Comparison of ENCODE assay signal across 20 cellular contexts in the genomic region with DNA sequence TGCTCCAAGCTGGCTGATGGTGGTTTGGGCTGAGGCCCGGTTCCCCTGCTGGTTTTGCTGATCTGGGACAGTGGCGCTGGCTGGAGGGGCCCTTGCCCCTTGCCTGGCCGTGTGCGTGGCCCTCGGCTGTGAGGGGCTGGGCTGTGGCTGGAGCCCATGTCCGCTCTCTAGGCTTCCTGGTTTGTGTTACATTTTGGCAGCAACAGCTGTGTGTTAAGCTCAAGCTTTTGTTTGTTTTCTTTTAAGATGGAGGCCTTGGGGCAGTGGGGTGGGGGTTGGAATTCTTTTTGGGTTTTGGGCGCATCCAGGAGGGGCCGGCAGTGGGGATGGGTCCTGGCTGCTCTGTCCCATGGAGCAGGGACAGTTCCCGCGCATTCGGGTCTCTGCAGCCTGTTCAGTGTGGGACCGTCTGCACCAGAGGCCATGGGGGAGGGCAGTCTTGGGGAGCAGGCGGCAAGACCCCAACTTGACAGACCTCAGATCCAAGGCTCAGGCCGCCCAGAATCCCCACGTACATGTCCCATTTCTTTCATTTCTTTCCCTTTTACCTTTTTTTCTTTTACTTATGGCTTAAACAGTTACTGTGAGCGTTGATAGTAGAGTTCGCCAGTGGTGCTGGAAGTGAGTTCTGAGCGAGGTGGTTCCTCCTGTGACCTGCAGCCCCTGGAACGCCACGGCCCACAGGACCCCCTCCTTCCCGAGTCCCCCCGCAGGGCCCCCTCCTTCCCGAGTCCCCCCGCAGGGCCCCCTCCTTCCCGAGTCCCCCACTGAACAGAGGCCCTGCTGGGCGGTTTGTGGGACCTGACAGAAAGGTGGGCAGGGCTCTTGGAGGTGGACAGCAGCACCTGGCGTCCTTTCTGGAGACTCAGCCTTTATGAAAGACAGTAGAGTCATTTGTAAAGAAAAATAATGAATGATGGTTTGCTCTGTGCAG.
DNase-seq lines count a peak whose midpoint lies in the region; ATAC-seq and TF ChIP-seq lines count a peak whose summit lies in the region.
"Had no signal": no experiment of that assay in that cellular context is flagged by ENCODE, and none has a peak within 500 bp of the region (broad histone marks: within the 10 kb centered on the region; RNA-seq: fewer than 3 reads in every experiment).

No MANE protein-coding gene starts in this region.

- ATAC-seq in GM23338 (peak; percentile 40), GM19463 (IDR thresholded peaks at IDR 0.05; ENCODE audit: unreplicated experiment) (no peak), GM21528 (IDR thresholded peaks at IDR 0.05; ENCODE audit: low FRiP score, unreplicated experiment) (no peak)
- ATAC-seq: HCT116 had no signal

- H3K4me3 Mint-ChIP-seq in CD4-positive, alpha-beta memory T cell = no peak overlapping the region
- H3K4me3 Mint-ChIP-seq in GM23338 = no peak overlapping the region
- H3K4me3 Mint-ChIP-seq: activated CD8-positive, alpha-beta T cell treated with anti-CD3 and anti-CD28 coated beads for 36 hours; dendritic cell treated with granulocyte-macrophage colony-stimulating factor and Interleukin-4, amounts not matched to agents 40 ng/mL and 50 ng/mL, for 4 days had no signal

- H3K9me3 Mint-ChIP-seq in CD4-positive, alpha-beta memory T cell = peaks cover 0 to 10% (median 3%) of the 10 kb centered on the region in 8 donors
- peaks cover 9% of the 10 kb centered on the region; the same call in 2 of the 3 replicates for H3K9me3 Mint-ChIP-seq in GM23338
- H3K9me3 Mint-ChIP-seq: dendritic cell treated with granulocyte-macrophage colony-stimulating factor and Interleukin-4, amounts not matched to agents 40 ng/mL and 50 ng/mL, for 4 days had no signal

- H3F3A ChIP-seq in GM23338 (replicated peaks; ENCODE audit: low read depth) = no peaks in the 10 kb centered on the region

- no peak overlapping the region for H3K23ac ChIP-seq in neuronal stem cell (ENCODE audit: low read depth, low read length, poor library complexity)

- no peak overlapping the region for H2BK5ac ChIP-seq in neuronal stem cell (ENCODE audit: low read length)

- no peak overlapping the region for H4K8ac ChIP-seq in neuronal stem cell (ENCODE audit: low read depth, low read length)

- H3K4me3 ChIP-seq in CD4-positive, alpha-beta memory T cell (ENCODE audit: low read length in 2 of 2) = no peak overlapping the region
- H3K4me3 ChIP-seq in GM23338 (no peak overlapping the region), neuronal stem cell (ENCODE audit: low read length in 2 of 2) (no peak overlapping the region)
- H3K4me3 ChIP-seq: BLaER1, MG63, mucosa of descending colon, PC-9, upper lobe of left lung had no signal

- H3K4me1 Mint-ChIP-seq in CD4-positive, alpha-beta memory T cell = peaks cover 19 to 44% (median 32%) of the 10 kb centered on the region in 4 donors
- peaks cover 6% of the 10 kb centered on the region; the same call in 2 of the 3 replicates for H3K4me1 Mint-ChIP-seq in GM23338

- no peak overlapping the region for H3K14ac ChIP-seq in neuronal stem cell (ENCODE audit: low read length)

- H3K27ac Mint-ChIP-seq in CD4-positive, alpha-beta memory T cell = peak overlapping the region in 4 of 7 donors; percentile 44 to 71 (median 60)
- H3K27ac Mint-ChIP-seq in GM23338 = no peak overlapping the region
- H3K27ac Mint-ChIP-seq: dendritic cell treated with granulocyte-macrophage colony-stimulating factor and Interleukin-4, amounts not matched to agents 40 ng/mL and 50 ng/mL, for 4 days had no signal

- peak overlapping the region; percentile 64 for H2AK5ac ChIP-seq in neuronal stem cell (ENCODE audit: low read depth, low read length)

- POLR2A ChIA-PET in CD4-positive, alpha-beta memory T cell (lab: Charles Lee; ENCODE audit: partially characterized antibody) = no interaction called here

- H3K4me1 ChIP-seq in CD4-positive, alpha-beta memory T cell (ENCODE audit: insufficient read depth, low read length) = peaks cover 32% of the 10 kb centered on the region
- H3K4me1 ChIP-seq in GM23338 (ENCODE audit: insufficient read depth) (no peaks in the 10 kb centered on the region), neuronal stem cell (ENCODE audit: control insufficient read depth in 2 of 2, insufficient read depth in 1 of 2, low read depth in 1 of 2, low read length in 2 of 2) (peaks cover 0 to 9% of the 10 kb centered on the region in 2 donors)

- peak overlapping the region; percentile 74 for H3K18ac ChIP-seq in neuronal stem cell (ENCODE audit: low read length)

- no peak for DNase-seq in CD4-positive, alpha-beta memory T cell
- DNase-seq in GM23338 (ENCODE audit: low spot score) (no peak), fibroblast of peridontal ligament (ENCODE audit: extremely low read depth) (peak; percentile 42), neuronal stem cell (ENCODE audit: low spot score) (no peak), GDM1 (lab: John Stamatoyannopoulos, UW) (no peak), amniotic stem cell (lab: John Stamatoyannopoulos, UW) (no peak)
- DNase-seq: MG63; NCI-H1930; NCI-H524 treated with DMSO at 0.1 percent for 48 hours; PC-9; stimulated activated naive CD4-positive, alpha-beta T cell; upper lobe of left lung had no signal

- no peaks in the 10 kb centered on the region for H3K9me2 ChIP-seq in GM23338 (ENCODE audit: insufficient read depth)

- H2AFZ ChIP-seq in GM23338 (no peak overlapping the region), neuronal stem cell (ENCODE audit: low read length) (no peak overlapping the region)
- H2AFZ ChIP-seq: PC-9 had no signal

- H3K9ac ChIP-seq in neuronal stem cell (ENCODE audit: low read depth, low read length, poor library complexity) = peak overlapping the region; percentile 63
- H3K9ac ChIP-seq: BLaER1 had no signal

- intact Hi-C loops in CD4-positive, alpha-beta memory T cell (cut with micrococcal nuclease) = no loop called here

- H3K4ac ChIP-seq in neuronal stem cell (ENCODE audit: low read length) = no peak overlapping the region

- no peak for TF ChIP-seq CTCF in GM23338 (conservative IDR thresholded peaks at IDR 0.05; ENCODE audit: low read depth in 2 of 2)

- no peaks in the 10 kb centered on the region for H3K27me3 ChIP-seq in CD4-positive, alpha-beta memory T cell (ENCODE audit: insufficient read depth, low read length)
- H3K27me3 ChIP-seq in GM23338 (ENCODE audit: insufficient read depth) (no peaks in the 10 kb centered on the region), neuronal stem cell (ENCODE audit: control insufficient read depth in 3 of 3, insufficient read depth in 3 of 3, low read depth in 1 of 3, low read length in 3 of 3) (no peaks in the 10 kb centered on the region)
- H3K27me3 ChIP-seq: BLaER1, MG63, upper lobe of left lung had no signal

- H3K9me3 ChIP-seq in CD4-positive, alpha-beta memory T cell (ENCODE audit: control insufficient read depth in 1 of 2, low read length in 2 of 2) = no peaks in the 10 kb centered on the region
- H3K9me3 ChIP-seq in neuronal stem cell (replicated peaks in 1 of 2; ENCODE audit: control insufficient read depth in 2 of 2, insufficient read depth in 1 of 2, low read depth in 1 of 2, low read length in 2 of 2) = peaks cover 0 to 6% of the 10 kb centered on the region in 2 donors
- H3K9me3 ChIP-seq: BLaER1, MG63, mucosa of descending colon, upper lobe of left lung had no signal

- H3K36me3 Mint-ChIP-seq in CD4-positive, alpha-beta memory T cell = peaks cover 15 to 20% of the 10 kb centered on the region in 2 donors
- H3K36me3 Mint-ChIP-seq in GM23338 (ENCODE audit: low read depth) = peaks cover 3% of the 10 kb centered on the region; the same call in 2 of the 3 replicates

- CTCF ChIA-PET in CD4-positive, alpha-beta memory T cell (lab: Charles Lee; ENCODE audit: partially characterized antibody) = no interaction called here

- peaks cover 0 to 3% of the 10 kb centered on the region in 2 donors for H3K27me3 Mint-ChIP-seq in CD4-positive, alpha-beta memory T cell
- peaks cover 24% of the 10 kb centered on the region for H3K27me3 Mint-ChIP-seq in GM23338 (ENCODE audit: insufficient read depth, low read depth, poor library complexity)
- H3K27me3 Mint-ChIP-seq: dendritic cell treated with granulocyte-macrophage colony-stimulating factor and Interleukin-4, amounts not matched to agents 40 ng/mL and 50 ng/mL, for 4 days had no signal

- no peak overlapping the region for H3K4me2 ChIP-seq in GM23338
- H3K4me2 ChIP-seq in neuronal stem cell (ENCODE audit: insufficient read depth, low read length, poor library complexity, severe bottlenecking) = no peak overlapping the region
- H3K4me2 ChIP-seq: BLaER1, PC-9 had no signal

- no CpG with 5 or more reads among the region's 27 CpGs for WGBS in neuronal stem cell (ENCODE audit: extremely low coverage in 2 of 2, insufficient read length in 2 of 2, insufficient replicate concordance in 1 of 2), 2 donors

- H2BK12ac ChIP-seq in neuronal stem cell (ENCODE audit: low read length) = no peak overlapping the region

- H3K36me3 ChIP-seq in CD4-positive, alpha-beta memory T cell (ENCODE audit: insufficient read depth, low read length) = no peaks in the 10 kb centered on the region
- H3K36me3 ChIP-seq in GM23338 (ENCODE audit: insufficient read depth) (no peaks in the 10 kb centered on the region), neuronal stem cell (replicated peaks in 1 of 2; ENCODE audit: control insufficient read depth in 2 of 2, insufficient read depth in 2 of 2, low read length in 2 of 2) (peaks cover 0 to 4% of the 10 kb centered on the region in 2 donors)
- H3K36me3 ChIP-seq: MG63 had no signal

- no peaks in the 10 kb centered on the region; the same call in 1 of the 2 replicates for H4K20me1 ChIP-seq in GM23338 (replicated peaks; ENCODE audit: insufficient read depth)

- H3K27ac ChIP-seq in CD4-positive, alpha-beta memory T cell (ENCODE audit: low read depth, low read length) = no peak overlapping the region
- H3K27ac ChIP-seq in GM23338 (ENCODE audit: low read depth) (no peak overlapping the region), neuronal stem cell (replicated peaks; ENCODE audit: low read length) (no peak overlapping the region)
- H3K27ac ChIP-seq: BLaER1, PC-9, upper lobe of left lung, VCaP had no signal

- no peak overlapping the region for H4K91ac ChIP-seq in neuronal stem cell (ENCODE audit: low read depth, low read length, poor library complexity)

- H2BK120ac ChIP-seq in neuronal stem cell (ENCODE audit: low read depth, low read length) = no peak overlapping the region

- H3K79me2 ChIP-seq in GM23338 (replicated peaks; ENCODE audit: insufficient read depth) = no peaks in the 10 kb centered on the region

- H2BK15ac ChIP-seq in neuronal stem cell (ENCODE audit: low read length) = no peak overlapping the region

- peaks cover 4% of the 10 kb centered on the region for H3K79me1 ChIP-seq in neuronal stem cell (ENCODE audit: low read depth, low read length)

TF ChIP-seq in GM23338, 12 proteins besides CTCF, POLR2A, EP300 and RAD21:
- TF ChIP-seq NANOG (IDR thresholded peaks at IDR 0.05; ENCODE audit: borderline replicate concordance) = no peak
